In the genomic region with DNA sequence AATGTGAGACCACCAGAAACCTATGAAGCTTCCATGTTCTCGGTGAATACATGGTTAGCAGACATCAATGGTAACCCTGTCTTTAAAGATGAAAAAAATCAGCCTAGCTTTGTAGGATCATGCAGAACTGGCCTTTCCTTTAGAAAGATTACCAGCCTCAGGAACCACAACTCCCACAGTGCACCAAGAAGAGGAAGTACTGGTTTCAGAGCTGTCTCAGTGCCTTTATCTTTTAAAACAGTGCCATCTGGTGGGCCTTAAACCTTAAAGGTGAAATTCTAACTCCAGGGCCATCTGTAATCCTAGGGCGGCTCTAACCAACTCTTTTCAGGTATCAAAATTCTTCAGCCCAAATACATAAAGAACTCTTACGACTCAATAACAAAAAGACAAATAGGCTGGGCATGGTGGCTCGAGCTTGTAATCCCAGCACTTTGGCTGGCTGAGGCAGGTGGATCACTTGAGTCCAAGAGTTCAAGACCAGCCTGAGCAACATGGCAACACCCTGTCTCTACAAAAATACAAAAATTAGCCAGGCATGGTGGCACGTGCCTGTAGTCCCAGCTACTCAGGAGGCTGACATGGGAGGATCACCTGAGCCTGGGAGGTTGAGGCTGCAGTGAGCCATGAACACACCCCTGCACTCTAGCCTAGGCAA, we compare ENCODE assay signal across 8 cellular contexts. TPM values are rescaled to one million over a fixed set of nuclear protein-coding genes. Genes with fewer than 3 reads are reported as not detected.
DNase-seq lines count a peak whose midpoint lies in the region; ATAC-seq and TF ChIP-seq lines count a peak whose summit lies in the region.

No MANE protein-coding gene starts in this region.

- H2AFZ ChIP-seq in DND-41 (ENCODE audit: low read depth, low read length) = no peak overlapping the region

- H3K4me1 ChIP-seq in DND-41 (ENCODE audit: insufficient read depth, low read length) (peaks cover 29% of the 10 kb centered on the region), Peyer's patch (peaks cover 0 to 17% (median 9%) of the 10 kb centered on the region in 4 donors), heart left ventricle (peaks cover 0 to 54% (median 26%) of the 10 kb centered on the region in 12 donors)

- H3K27me3 ChIP-seq in DND-41 (ENCODE audit: insufficient read depth, low read length, poor library complexity) (no peaks in the 10 kb centered on the region), Peyer's patch (no peaks in the 10 kb centered on the region), heart left ventricle (no peaks in the 10 kb centered on the region)

- H3K9me3 Mint-ChIP-seq in activated naive CD8-positive, alpha-beta T cell treated with anti-CD3 and anti-CD28 coated beads, Interleukin-2, amount 10 ng/mL, durations not matched to agents 7 days and 5 days = no peaks in the 10 kb centered on the region

- peaks cover 65% of the 10 kb centered on the region for H3K79me2 ChIP-seq in DND-41 (ENCODE audit: insufficient read depth, low read length)

- H3K4me1 Mint-ChIP-seq in activated naive CD8-positive, alpha-beta T cell treated with anti-CD3 and anti-CD28 coated beads, Interleukin-2, amount 10 ng/mL, durations not matched to agents 7 days and 5 days = peaks cover 25% of the 10 kb centered on the region

- no peaks in the 10 kb centered on the region for H4K20me1 ChIP-seq in DND-41 (ENCODE audit: insufficient read depth, low read length)

- TF ChIP-seq CTCF in DND-41 (IDR thresholded peaks at IDR 0.05; ENCODE audit: borderline replicate concordance, extremely low read depth, low read length, poor library complexity, severe bottlenecking) (peak; percentile 81), Peyer's patch (IDR thresholded peaks at IDR 0.05) (peak in 5 of 6 experiments; percentile 45 to 88 (median 85)), heart left ventricle (IDR thresholded peaks at IDR 0.05) (peak; percentile 42 to 74 (median 64))

- TF ChIP-seq POLR2A in Peyer's patch (IDR thresholded peaks at IDR 0.05) (no peak), heart left ventricle (IDR thresholded peaks at IDR 0.05) (no peak)

- no peak overlapping the region for H3K4me3 Mint-ChIP-seq in activated naive CD8-positive, alpha-beta T cell treated with anti-CD3 and anti-CD28 coated beads, Interleukin-2, amount 10 ng/mL, durations not matched to agents 7 days and 5 days

- H3K9ac ChIP-seq in DND-41 (ENCODE audit: low read depth, low read length) = no peak overlapping the region

- H3K27ac ChIP-seq in DND-41 (ENCODE audit: low read length) = no peak overlapping the region
- no peak overlapping the region for H3K27ac ChIP-seq in Peyer's patch
- no peak overlapping the region for H3K27ac ChIP-seq in heart left ventricle

- H3K4me2 ChIP-seq in DND-41 (ENCODE audit: insufficient read depth, low read length) = peak overlapping the region; percentile 44

- no peaks in the 10 kb centered on the region for H3K9me3 ChIP-seq in DND-41 (ENCODE audit: insufficient read depth, low read length, severe bottlenecking)
- no peaks in the 10 kb centered on the region for H3K9me3 ChIP-seq in Peyer's patch
- H3K9me3 ChIP-seq in heart left ventricle = no peaks in the 10 kb centered on the region

- DNase-seq in DND-41 (peak; percentile 68), M059J (ENCODE audit: low read depth) (peak; percentile 85), Peyer's patch (peak in 2 of 3 donors; percentile 62 to 79), heart left ventricle (peak in 2 of 5 donors; percentile 67 to 70), pulmonary artery endothelial cell (ENCODE audit: low read depth, low spot score) (peak; percentile 67)
- no peak for DNase-seq in activated naive CD8-positive, alpha-beta T cell treated with anti-CD3 and anti-CD28 coated beads, Interleukin-2, amount 10 ng/mL, durations not matched to agents 7 days and 5 days

- no peaks in the 10 kb centered on the region for H3K36me3 ChIP-seq in DND-41 (ENCODE audit: insufficient read depth, low read length)
- no peaks in the 10 kb centered on the region for H3K36me3 ChIP-seq in Peyer's patch
- no peaks in the 10 kb centered on the region for H3K36me3 ChIP-seq in heart left ventricle

- H3K4me3 ChIP-seq in DND-41 (ENCODE audit: low read depth in 1 of 2, low read length in 2 of 2) (no peak overlapping the region), Peyer's patch (no peak overlapping the region), heart left ventricle (no peak overlapping the region)

- 24 to 31% (median 27%) methylated on average over 5 of the region's 5 CpGs for WGBS in heart left ventricle, 4 donors

- H3K27me3 Mint-ChIP-seq in activated naive CD8-positive, alpha-beta T cell treated with anti-CD3 and anti-CD28 coated beads, Interleukin-2, amount 10 ng/mL, durations not matched to agents 7 days and 5 days = no peaks in the 10 kb centered on the region

- intact Hi-C loops in heart left ventricle (cut with DNase I) = loop anchor here (1.0 to 10.0 kb wide), 19 partner anchors 39 to 679 kb away; partner anchors contain the start of genes RAI1 (in 8 of the 10), DRC3 (in 2 of the 10) and TOM1L2 (in 2 of the 10)

- no peak overlapping the region for H3K27ac Mint-ChIP-seq in activated naive CD8-positive, alpha-beta T cell treated with anti-CD3 and anti-CD28 coated beads, Interleukin-2, amount 10 ng/mL, durations not matched to agents 7 days and 5 days

- peaks cover 1% of the 10 kb centered on the region for H3K36me3 Mint-ChIP-seq in activated naive CD8-positive, alpha-beta T cell treated with anti-CD3 and anti-CD28 coated beads, Interleukin-2, amount 10 ng/mL, durations not matched to agents 7 days and 5 days

- ATAC-seq in DND-41 (ENCODE audit: insufficient read depth, low read depth) (peak; percentile 98), GM21723 (IDR thresholded peaks at IDR 0.05; ENCODE audit: unreplicated experiment) (peak; percentile 69), heart left ventricle (peak; percentile 74 to 89 (median 85)), GM18511 (IDR thresholded peaks at IDR 0.05; ENCODE audit: unreplicated experiment) (no peak)
- ATAC-seq in activated naive CD8-positive, alpha-beta T cell treated with anti-CD3 and anti-CD28 coated beads, Interleukin-2, amount 10 ng/mL, durations not matched to agents 7 days and 5 days (ENCODE audit: low read depth) = peak; percentile 91

- POLR2A ChIA-PET in activated naive CD8-positive, alpha-beta T cell treated with anti-CD3 and anti-CD28 coated beads, Interleukin-2, amount 10 ng/mL, durations not matched to agents 7 days and 5 days (lab: Charles Lee) = interaction anchor here (0.8 kb wide), 1 partner anchor 179 kb away, joined by 3 read pairs; no protein-coding TSS in a partner anchor

RNA-seq across cellular contexts. Expression of gene ATPAF2, which starts 5.4 kb away (rescaled TPM):
- 12.3 and 14.4 TPM in 2 replicates for total RNA-seq in M059J (2014; rRNA removed; shearing (Covaris generic))
- total RNA-seq in Peyer's patch = 10 to 100 TPM in 3 of 4 donors, 1 to 10 TPM in 1; 9.8 to 60.2 (median 29.7) TPM
- 10 to 100 TPM; 22.9 to 29.9 TPM for total RNA-seq in activated naive CD8-positive, alpha-beta T cell treated with anti-CD3 and anti-CD28 coated beads, Interleukin-2, amount 10 ng/mL, durations not matched to agents 7 days and 5 days
- total RNA-seq in heart left ventricle = 10 to 100 TPM; 25.6 to 46.2 (median 37.6) TPM
- polyA plus RNA-seq in heart left ventricle = 10 to 100 TPM; 29.6 to 51.4 TPM
- total RNA-seq in pulmonary artery endothelial cell = 21.2 and 23.3 TPM in 2 replicates

RNA-seq across cellular contexts. Expression of gene GID4, which starts 5.6 kb away (rescaled TPM):
- total RNA-seq in M059J (2014; rRNA removed; shearing (Covaris generic)) = 5.9 and 8.2 TPM in 2 replicates
- total RNA-seq in Peyer's patch (10 to 100 TPM in 2 of 4 donors, 1 to 10 TPM in 2; 3.0 to 14.0 (median 10.9) TPM), heart left ventricle (10 to 100 TPM; 15.3 to 27.7 (median 18.2) TPM), pulmonary artery endothelial cell (6.1 and 7.9 TPM in 2 replicates)
- total RNA-seq in activated naive CD8-positive, alpha-beta T cell treated with anti-CD3 and anti-CD28 coated beads, Interleukin-2, amount 10 ng/mL, durations not matched to agents 7 days and 5 days = 10 to 100 TPM in 1 of 2 experiments, 1 to 10 TPM in 1; 9.4 to 10.6 TPM
- polyA plus RNA-seq in heart left ventricle = 10 to 100 TPM in 1 of 2 donors, 1 to 10 TPM in 1; 8.0 to 19.8 TPM

RNA-seq across cellular contexts. Expression of gene DRG2, which starts 54.2 kb away (rescaled TPM):
- total RNA-seq in M059J (2014; rRNA removed; shearing (Covaris generic)) = 40.6 and 41.3 TPM in 2 replicates
- total RNA-seq in Peyer's patch (10 to 100 TPM; 24.0 to 65.2 (median 48.5) TPM), heart left ventricle (10 to 100 TPM; 17.5 to 28.8 (median 19.5) TPM), pulmonary artery endothelial cell (38.1 and 49.3 TPM in 2 replicates)
- total RNA-seq in activated naive CD8-positive, alpha-beta T cell treated with anti-CD3 and anti-CD28 coated beads, Interleukin-2, amount 10 ng/mL, durations not matched to agents 7 days and 5 days = 10 to 100 TPM; 43.6 to 53.2 TPM
- 10 to 100 TPM; 28.0 to 29.0 TPM for polyA plus RNA-seq in heart left ventricle
